In the genomic region with DNA sequence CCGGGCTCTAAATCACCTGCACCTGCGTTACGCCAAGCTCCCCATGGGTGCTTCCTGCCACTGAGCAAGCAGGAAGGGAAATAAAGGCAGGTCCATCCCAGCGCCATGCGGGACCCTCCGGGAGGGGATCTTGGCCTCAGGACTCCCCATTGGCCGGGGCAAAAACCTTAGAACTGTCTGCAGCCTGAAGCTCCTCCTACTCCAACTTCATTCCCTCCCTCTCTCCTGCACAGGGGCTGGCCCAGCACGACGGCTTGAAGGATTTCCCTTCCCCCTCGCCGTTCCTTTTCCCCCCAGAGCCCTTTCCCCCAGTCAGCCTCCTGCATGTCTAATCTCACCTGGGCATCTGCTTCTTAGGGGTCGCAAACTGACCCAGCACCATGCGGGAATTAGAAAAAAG, we compare ENCODE assay signal across 24 cellular contexts.
"Had no signal": no experiment of that assay in that cellular context is flagged by ENCODE, and none has a peak within 500 bp of the region (broad histone marks: within the 10 kb centered on the region; RNA-seq: fewer than 3 reads in every experiment).

No MANE protein-coding gene starts in this region.

- H3K27me3 ChIP-seq: adrenal gland, ascending aorta, brain microvascular endothelial cell, sigmoid colon, stomach, suprapubic skin, tibial nerve, uterus had no signal

- H3K4me3 ChIP-seq: adrenal gland, ascending aorta, sigmoid colon, smooth muscle cell, stomach, suprapubic skin, tibial nerve, uterus had no signal

- DNase-seq: activated CD4-positive, alpha-beta T cell treated with anti-CD3 and anti-CD28 coated beads for 1 hour; activated CD8-positive, alpha-beta memory T cell treated with anti-CD3 and anti-CD28 coated beads for 24 hours; activated CD8-positive, alpha-beta memory T cell treated with anti-CD3 and anti-CD28 coated beads, Interleukin-2, amount 50 U/mL, for 4 hours; activated T-cell treated with anti-CD3 and anti-CD28 coated beads, Interleukin-2, amount 50 U/mL, for 24 hours; adrenal gland; brain microvascular endothelial cell; caudate nucleus; dermis blood vessel endothelial cell; effector memory CD8-positive, alpha-beta T cell; foreskin melanocyte; immature natural killer cell; naive B cell; sigmoid colon; stimulated activated CD4-positive, alpha-beta T cell treated with anti-CD3 and anti-CD28 coated beads, Interleukin-15, amount 100 ng/mL, for 24 hours; stomach; uterus had no signal

- H3K4me1 Mint-ChIP-seq: activated T-helper 17 cell treated with anti-CD3 and anti-CD28 coated beads, Interleukin-2, amount 50 U/mL, for 72 hours; immature natural killer cell; naive B cell; stimulated activated memory B cell treated with anti-CD40 and anti-IgM and Interleukin-4, amounts not matched to agents 10 μg/mL and 1 μg/mL and 100 μg/mL, for 72 hours had no signal

- H3K9me3 ChIP-seq: adrenal gland, suprapubic skin, uterus had no signal

- H3K27me3 Mint-ChIP-seq: activated naive CD8-positive, alpha-beta T cell; activated T-cell treated with anti-CD3 and anti-CD28 coated beads, Interleukin-2, amount 50 U/mL, for 24 hours; activated T-helper 17 cell treated with anti-CD3 and anti-CD28 coated beads, Interleukin-2, amount 50 U/mL, for 72 hours had no signal

- H3K27ac ChIP-seq: adrenal gland, ascending aorta, brain microvascular endothelial cell, sigmoid colon, stomach, suprapubic skin, tibial nerve, uterus had no signal

- H3K36me3 ChIP-seq: adrenal gland, ascending aorta, brain microvascular endothelial cell, sigmoid colon, stomach, suprapubic skin, tibial nerve, uterus had no signal

- ATAC-seq: activated T-helper 17 cell treated with anti-CD3 and anti-CD28 coated beads, Interleukin-2, amount 50 U/mL, for 72 hours; effector memory CD8-positive, alpha-beta T cell; esophagus mucosa; stimulated activated memory B cell treated with anti-CD40 and anti-IgM and Interleukin-4, amounts not matched to agents 10 μg/mL and 1 μg/mL and 100 μg/mL, for 72 hours had no signal

- H3K27ac Mint-ChIP-seq: activated T-cell treated with anti-CD3 and anti-CD28 coated beads, Interleukin-2, amount 50 U/mL, for 24 hours; activated T-helper 17 cell treated with anti-CD3 and anti-CD28 coated beads, Interleukin-2, amount 50 U/mL, for 72 hours; immature natural killer cell; stimulated activated memory B cell treated with anti-CD40 and anti-IgM and Interleukin-4, amounts not matched to agents 10 μg/mL and 1 μg/mL and 100 μg/mL, for 72 hours had no signal

- H3K9me3 Mint-ChIP-seq: activated T-cell treated with anti-CD3 and anti-CD28 coated beads, Interleukin-2, amount 50 U/mL, for 24 hours; activated T-helper 17 cell treated with anti-CD3 and anti-CD28 coated beads, Interleukin-2, amount 50 U/mL, for 72 hours; effector memory CD8-positive, alpha-beta T cell had no signal

- H3K4me3 Mint-ChIP-seq: activated naive CD8-positive, alpha-beta T cell; activated T-cell treated with anti-CD3 and anti-CD28 coated beads, Interleukin-2, amount 50 U/mL, for 24 hours; activated T-helper 17 cell treated with anti-CD3 and anti-CD28 coated beads, Interleukin-2, amount 50 U/mL, for 72 hours; effector memory CD8-positive, alpha-beta T cell; immature natural killer cell; stimulated activated memory B cell treated with anti-CD40 and anti-IgM and Interleukin-4, amounts not matched to agents 10 μg/mL and 1 μg/mL and 100 μg/mL, for 72 hours had no signal

- H3K36me3 Mint-ChIP-seq: activated naive CD8-positive, alpha-beta T cell; immature natural killer cell; stimulated activated memory B cell treated with anti-CD40 and anti-IgM and Interleukin-4, amounts not matched to agents 10 μg/mL and 1 μg/mL and 100 μg/mL, for 72 hours had no signal

- H3K4me2 ChIP-seq: smooth muscle cell had no signal
